In genomic region chr14:58796636-58797429, GRCh38 we compare ENCODE assay signal across 9 cellular contexts.
DNase-seq lines count a peak whose midpoint lies in the region; ATAC-seq, FAIRE-seq and TF ChIP-seq lines count a peak whose summit lies in the region.
"Had no signal": no experiment of that assay in that cellular context is flagged by ENCODE, and none has a peak within 500 bp of the region (broad histone marks: within the 10 kb centered on the region; RNA-seq: fewer than 3 reads in every experiment).

No MANE protein-coding gene starts in this region.

- no peaks in the 10 kb centered on the region for H3K9me3 ChIP-seq in esophagus muscularis mucosa
- no peaks in the 10 kb centered on the region for H3K9me3 ChIP-seq in suprapubic skin
- H3K9me3 ChIP-seq: tibial artery had no signal

- H3K27ac ChIP-seq in esophagus muscularis mucosa (replicated peaks in 1 of 4) = no peak overlapping the region
- no peak overlapping the region for H3K27ac ChIP-seq in suprapubic skin
- H3K27ac ChIP-seq: tibial artery had no signal

- H3K4me3 Mint-ChIP-seq in T-helper 2 cell treated with Interferon-gamma antibody and Interleukin-4, amounts not matched to agents 5 μg/mL and 100 μg/mL, for 36 hours = no peak overlapping the region

- TF ChIP-seq EP300 in esophagus muscularis mucosa (IDR thresholded peaks at IDR 0.05) (no peak), suprapubic skin (IDR thresholded peaks at IDR 0.05) (no peak)

- DNase-seq in GM18507 (ENCODE audit: extremely low spot score, insufficient read length, low read depth) = peak; percentile 43
- peak; percentile 54 for DNase-seq in iPS-NIHi7 (ENCODE audit: extremely low spot score)
- no peak for DNase-seq in GDM1 (lab: John Stamatoyannopoulos, UW)
- no peak for DNase-seq in esophagus muscularis mucosa (ENCODE audit: extremely low spot score)
- DNase-seq in T-helper 2 cell treated with Interferon-gamma antibody and Interleukin-4, amounts not matched to agents 5 μg/mL and 100 μg/mL, for 36 hours (ENCODE audit: low spot score) = no peak
- DNase-seq in suprapubic skin (ENCODE audit: low spot score in 2 of 2) = no peak
- DNase-seq: tibial artery had no signal

- H3K9me3 Mint-ChIP-seq in T-helper 2 cell treated with Interferon-gamma antibody and Interleukin-4, amounts not matched to agents 5 μg/mL and 100 μg/mL, for 36 hours = no peaks in the 10 kb centered on the region

- no peaks in the 10 kb centered on the region for H3K4me1 Mint-ChIP-seq in T-helper 2 cell treated with Interferon-gamma antibody and Interleukin-4, amounts not matched to agents 5 μg/mL and 100 μg/mL, for 36 hours (ENCODE audit: low read depth)

- H3K36me3 ChIP-seq in esophagus muscularis mucosa = no peaks in the 10 kb centered on the region
- H3K36me3 ChIP-seq in suprapubic skin = no peaks in the 10 kb centered on the region
- H3K36me3 ChIP-seq: tibial artery had no signal

- TF ChIP-seq POLR2A in esophagus muscularis mucosa (IDR thresholded peaks at IDR 0.05; ENCODE audit: low read depth) (no peak), suprapubic skin (IDR thresholded peaks at IDR 0.05) (no peak)

- peaks cover 2% of the 10 kb centered on the region for H3K27me3 Mint-ChIP-seq in T-helper 2 cell treated with Interferon-gamma antibody and Interleukin-4, amounts not matched to agents 5 μg/mL and 100 μg/mL, for 36 hours (ENCODE audit: low read depth)

- no peak overlapping the region for H3K4me3 ChIP-seq in esophagus muscularis mucosa
- no peak overlapping the region for H3K4me3 ChIP-seq in suprapubic skin
- H3K4me3 ChIP-seq: tibial artery had no signal

- no peak overlapping the region for H3K27ac Mint-ChIP-seq in T-helper 2 cell treated with Interferon-gamma antibody and Interleukin-4, amounts not matched to agents 5 μg/mL and 100 μg/mL, for 36 hours

- WGBS in esophagus muscularis mucosa = 84% methylated on average over 6 of the region's 6 CpGs
- WGBS in suprapubic skin = 55% methylated on average over 6 of the region's 6 CpGs

- H3K4me1 ChIP-seq in esophagus muscularis mucosa (no peaks in the 10 kb centered on the region), suprapubic skin (no peaks in the 10 kb centered on the region)

- intact Hi-C loops in esophagus muscularis mucosa (cut with DNase I) = no loop called here

- FAIRE-seq in GM18507 (lab: Jason Lieb, UNC) = peak; percentile 97

- peak; percentile 71 for ATAC-seq in GM21717 (IDR thresholded peaks at IDR 0.05; ENCODE audit: unreplicated experiment)
- peak; percentile 67 for ATAC-seq in HG03520 (IDR thresholded peaks at IDR 0.05; ENCODE audit: unreplicated experiment)

- no peaks in the 10 kb centered on the region for H3K36me3 Mint-ChIP-seq in T-helper 2 cell treated with Interferon-gamma antibody and Interleukin-4, amounts not matched to agents 5 μg/mL and 100 μg/mL, for 36 hours (ENCODE audit: low read depth)

- H3K27me3 ChIP-seq in esophagus muscularis mucosa = no peaks in the 10 kb centered on the region
- H3K27me3 ChIP-seq in suprapubic skin = no peaks in the 10 kb centered on the region
- H3K27me3 ChIP-seq: tibial artery had no signal

- TF ChIP-seq CTCF in esophagus muscularis mucosa (IDR thresholded peaks at IDR 0.05) = no peak
- TF ChIP-seq CTCF in suprapubic skin (IDR thresholded peaks at IDR 0.05) = no peak

Comparison
In these comparisons a context has a peak if more than half of its experiments do, and no peak if none do; other contexts are left out.
1. DNase-seq: peak in GM18507 (single experiment) and iPS-NIHi7 (single experiment); none in GDM1 (single experiment), esophagus muscularis mucosa (single experiment), T-helper 2 cell treated with Interferon-gamma antibody and Interleukin-4, amounts not matched to agents 5 μg/mL and 100 μg/mL, for 36 hours (single experiment) and suprapubic skin (0 of 2).